ENCODE assay signal across 9 cellular contexts in genomic region chr10:43304079-43304686, GRCh38. TPM values are rescaled to one million over a fixed set of nuclear protein-coding genes. Genes with fewer than 3 reads are reported as not detected.
DNase-seq lines count a peak whose midpoint lies in the region; ATAC-seq and TF ChIP-seq lines count a peak whose summit lies in the region.
"Had no signal": no experiment of that assay in that cellular context is flagged by ENCODE, and none has a peak within 500 bp of the region (broad histone marks: within the 10 kb centered on the region; RNA-seq: fewer than 3 reads in every experiment).

No MANE protein-coding gene starts in this region.

- H3K27me3 Mint-ChIP-seq in dendritic cell treated with granulocyte-macrophage colony-stimulating factor and Interleukin-4, amounts not matched to agents 40 ng/mL and 50 ng/mL, for 4 days, result peaks cover 16% of the 10 kb centered on the region
- peaks cover 0 to 35% (median 6%) of the 10 kb centered on the region in 5 donors for H3K27me3 Mint-ChIP-seq in naive thymus-derived CD4-positive, alpha-beta T cell

- TF ChIP-seq CTCF in right atrium auricular region (IDR thresholded peaks at IDR 0.05) (no peak), vagina (IDR thresholded peaks at IDR 0.05) (no peak)

- H3K36me3 ChIP-seq in right atrium auricular region (no peaks in the 10 kb centered on the region), vagina (no peaks in the 10 kb centered on the region)
- no peaks in the 10 kb centered on the region for H3K36me3 ChIP-seq in naive thymus-derived CD4-positive, alpha-beta T cell (ENCODE audit: control insufficient read depth in 2 of 3, insufficient read depth in 3 of 3, low read length in 3 of 3)

- TF ChIP-seq POLR2A in vagina (IDR thresholded peaks at IDR 0.05) (no peak), erythroblast (IDR thresholded peaks at IDR 0.05; ENCODE audit: low read length) (no peak)

- intact Hi-C loops in Right ventricle myocardium superior (cut with DNase I), result no loop called here
- intact Hi-C loops in dendritic cell treated with granulocyte-macrophage colony-stimulating factor and Interleukin-4, amounts not matched to agents 40 ng/mL and 50 ng/mL, for 4 days (cut with micrococcal nuclease), result no loop called here
- intact Hi-C loops in naive thymus-derived CD4-positive, alpha-beta T cell (cut with micrococcal nuclease), result loop anchor here in 1 of 2 donors (5.0 kb wide), 1 partner anchor 98 kb away; no protein-coding TSS in a partner anchor
- intact Hi-C loops in vagina (cut with DNase I), result no loop called here

- POLR2A ChIA-PET in naive thymus-derived CD4-positive, alpha-beta T cell (lab: Charles Lee), result interaction anchor here (1.1 to 3.5 kb wide), 4 partner anchors 17 to 123 kb away, joined by 3 to 11 read pairs (median 4); no protein-coding TSS in a partner anchor

- H3K9me3 Mint-ChIP-seq in dendritic cell treated with granulocyte-macrophage colony-stimulating factor and Interleukin-4, amounts not matched to agents 40 ng/mL and 50 ng/mL, for 4 days, result no peaks in the 10 kb centered on the region
- H3K9me3 Mint-ChIP-seq in naive thymus-derived CD4-positive, alpha-beta T cell, result peaks cover 0 to 16% (median 0%) of the 10 kb centered on the region in 11 donors

- H3K27ac ChIP-seq in right atrium auricular region (no peak overlapping the region), vagina (peak overlapping the region; percentile 25)
- H3K27ac ChIP-seq in naive thymus-derived CD4-positive, alpha-beta T cell (ENCODE audit: low read depth, low read length), result no peak overlapping the region

- peak overlapping the region; percentile 62 for H3K4me3 Mint-ChIP-seq in dendritic cell treated with granulocyte-macrophage colony-stimulating factor and Interleukin-4, amounts not matched to agents 40 ng/mL and 50 ng/mL, for 4 days
- H3K4me3 Mint-ChIP-seq in naive thymus-derived CD4-positive, alpha-beta T cell, result peak overlapping the region; percentile 76 to 87 (median 82)

- ATAC-seq in Right ventricle myocardium superior (ENCODE audit: poor library complexity), result no peak
- no peak for ATAC-seq in naive thymus-derived CD4-positive, alpha-beta T cell
- no peak for ATAC-seq in HG02870 (IDR thresholded peaks at IDR 0.05; ENCODE audit: unreplicated experiment)

- peak overlapping the region; percentile 31 to 49 for H3K4me3 ChIP-seq in right atrium auricular region
- peak overlapping the region; percentile 30 for H3K4me3 ChIP-seq in naive thymus-derived CD4-positive, alpha-beta T cell (ENCODE audit: low read length)
- H3K4me3 ChIP-seq in vagina, result peak overlapping the region; percentile 38 to 39

- CTCF ChIA-PET in naive thymus-derived CD4-positive, alpha-beta T cell (lab: Charles Lee), result interaction anchor here (1.4 to 1.9 kb wide), 2 partner anchors 11 to 13 kb away, joined by 3 to 9 read pairs; no protein-coding TSS in a partner anchor

- H3K27me3 ChIP-seq in right atrium auricular region, result no peaks in the 10 kb centered on the region
- H3K27me3 ChIP-seq in naive thymus-derived CD4-positive, alpha-beta T cell (ENCODE audit: control insufficient read depth in 2 of 2, insufficient read depth in 2 of 2, low read length in 2 of 2), result no peaks in the 10 kb centered on the region
- no peaks in the 10 kb centered on the region for H3K27me3 ChIP-seq in vagina

- peak overlapping the region; percentile 55 for H3K27ac Mint-ChIP-seq in dendritic cell treated with granulocyte-macrophage colony-stimulating factor and Interleukin-4, amounts not matched to agents 40 ng/mL and 50 ng/mL, for 4 days
- peak overlapping the region in 2 of 9 donors; percentile 55 to 80 for H3K27ac Mint-ChIP-seq in naive thymus-derived CD4-positive, alpha-beta T cell

- H3K36me3 Mint-ChIP-seq in dendritic cell treated with granulocyte-macrophage colony-stimulating factor and Interleukin-4, amounts not matched to agents 40 ng/mL and 50 ng/mL, for 4 days (ENCODE audit: low read depth), result no peaks in the 10 kb centered on the region
- peaks cover 0 to 34% (median 0%) of the 10 kb centered on the region in 5 donors for H3K36me3 Mint-ChIP-seq in naive thymus-derived CD4-positive, alpha-beta T cell

- H3K9me3 ChIP-seq in right atrium auricular region (no peaks in the 10 kb centered on the region), vagina (no peaks in the 10 kb centered on the region)
- H3K9me3 ChIP-seq in naive thymus-derived CD4-positive, alpha-beta T cell (ENCODE audit: control insufficient read depth in 2 of 3, low read length in 3 of 3), result peaks cover 0 to 3% (median 0%) of the 10 kb centered on the region in 3 experiments

- H3K4me1 Mint-ChIP-seq in dendritic cell treated with granulocyte-macrophage colony-stimulating factor and Interleukin-4, amounts not matched to agents 40 ng/mL and 50 ng/mL, for 4 days (ENCODE audit: low read depth), result peaks cover 21% of the 10 kb centered on the region
- peaks cover 29 to 55% (median 47%) of the 10 kb centered on the region in 7 donors for H3K4me1 Mint-ChIP-seq in naive thymus-derived CD4-positive, alpha-beta T cell

- peaks cover 0 to 7% of the 10 kb centered on the region in 2 donors for H3K4me1 ChIP-seq in right atrium auricular region
- H3K4me1 ChIP-seq in naive thymus-derived CD4-positive, alpha-beta T cell (ENCODE audit: control insufficient read depth in 2 of 2, insufficient read depth in 2 of 2, low read length in 2 of 2), result peaks cover 23 to 27% of the 10 kb centered on the region in 2 donors
- H3K4me1 ChIP-seq in vagina, result peaks cover 6% of the 10 kb centered on the region

- DNase-seq in right atrium auricular region (ENCODE audit: low spot score) (no peak), Right ventricle myocardium superior (no peak), vagina (ENCODE audit: extremely low spot score in 2 of 2) (no peak), H4 (ENCODE audit: low spot score) (no peak), erythroblast (lab: John Stamatoyannopoulos, UW) (no peak)
- no peak for DNase-seq in naive thymus-derived CD4-positive, alpha-beta T cell
- DNase-seq: NCI-H1105 had no signal

RNA-seq across cellular contexts. Expression of gene RASGEF1A, which starts 37.3 kb away (rescaled TPM):
- total RNA-seq in right atrium auricular region, result 1 to 10 TPM; 2.9 to 3.0 TPM
- 1.6 TPM for total RNA-seq in Right ventricle myocardium superior
- 1 to 10 TPM in 2 of 5 experiments, under 1 TPM in 3; 0.22 to 3.3 (median 0.42) TPM for total RNA-seq in naive thymus-derived CD4-positive, alpha-beta T cell
- under 1 TPM in 1 of 2 donors, not detected in 1; 0.05 TPM for polyA plus RNA-seq in naive thymus-derived CD4-positive, alpha-beta T cell
- 14.5 TPM for total RNA-seq in vagina
- total RNA-seq in H4 (2014; rRNA removed; shearing (Covaris generic)), result not detected in 2 replicates
